In the genomic region with DNA sequence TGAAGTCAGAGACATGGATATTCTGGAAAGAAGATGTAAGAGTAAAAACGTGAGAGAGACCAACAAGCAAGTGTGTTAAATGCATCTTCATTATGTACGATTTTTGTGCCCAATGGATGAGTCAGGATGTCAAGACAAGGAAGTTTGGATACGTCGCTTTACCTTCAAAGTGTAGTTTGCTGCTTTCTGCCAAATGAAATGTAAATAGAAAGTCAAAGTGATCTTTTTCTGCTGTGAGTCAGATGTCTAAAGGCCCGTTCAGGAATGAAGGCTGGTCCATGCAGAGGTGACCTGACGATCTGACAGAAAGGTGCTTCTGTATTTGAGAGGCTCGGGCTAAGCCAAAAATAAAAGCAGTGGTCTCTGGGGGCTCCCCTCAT, we compare ENCODE assay signal across 27 cellular contexts.
DNase-seq lines count a peak whose midpoint lies in the region; ATAC-seq and TF ChIP-seq lines count a peak whose summit lies in the region.
"Had no signal": no experiment of that assay in that cellular context is flagged by ENCODE, and none has a peak within 500 bp of the region (broad histone marks: within the 10 kb centered on the region; RNA-seq: fewer than 3 reads in every experiment).

No MANE protein-coding gene starts in this region.

- no peak for TF ChIP-seq EP300 in esophagus muscularis mucosa (IDR thresholded peaks at IDR 0.05)

- no peak overlapping the region for H3K4me3 Mint-ChIP-seq in Caco-2 (ENCODE audit: unreplicated experiment)
- H3K4me3 Mint-ChIP-seq: activated T-cell treated with anti-CD3 and anti-CD28 coated beads, Interleukin-2, amount 50 U/mL, for 24 hours; CD8-positive, alpha-beta memory T cell; mesothelial cell of epicardium; natural killer cell treated with Interleukin-12 subunit alpha and Interleukin-12 subunit beta and Interleukin-15 and Interleukin-18, amount 100 ng/mL, for 72 hours; T-helper 2 cell treated with Interferon-gamma antibody and Interleukin-4, amounts not matched to agents 5 μg/mL and 100 μg/mL, for 36 hours; type B pancreatic cell had no signal

- no peak for TF ChIP-seq POLR2A in esophagus muscularis mucosa (IDR thresholded peaks at IDR 0.05; ENCODE audit: low read depth)

- H3K4me1 ChIP-seq in esophagus muscularis mucosa (peaks cover 4 to 23% (median 17%) of the 10 kb centered on the region in 4 donors), mucosa of descending colon (ENCODE audit: low read depth) (no peaks in the 10 kb centered on the region), Caco-2 (no peaks in the 10 kb centered on the region)
- H3K4me1 ChIP-seq: BE2C, pancreas, spleen had no signal

- ATAC-seq in mucosa of descending colon, result peak; percentile 35
- no peak for ATAC-seq in HG02885 (IDR thresholded peaks at IDR 0.05; ENCODE audit: poor library complexity, unreplicated experiment)
- ATAC-seq: natural killer cell treated with Interleukin-12 subunit alpha and Interleukin-12 subunit beta and Interleukin-15 and Interleukin-18, amount 100 ng/mL, for 72 hours; pancreas had no signal

- TF ChIP-seq CTCF in RWPE1 (conservative IDR thresholded peaks at IDR 0.05; ENCODE audit: low read depth), result no peak
- TF ChIP-seq CTCF in esophagus muscularis mucosa (IDR thresholded peaks at IDR 0.05), result no peak
- TF ChIP-seq CTCF in mucosa of descending colon (IDR thresholded peaks at IDR 0.05), result no peak
- no peak for TF ChIP-seq CTCF in Caco-2 (IDR thresholded peaks at IDR 0.05; ENCODE audit: insufficient read depth in 1 of 2, low read depth in 1 of 2, low read length in 1 of 2, severe bottlenecking in 1 of 2, unreplicated experiment in 1 of 2)

- POLR2A ChIA-PET in RWPE1 (lab: Yijun Ruan, JAX; ENCODE audit: low non-redundant PET), result no interaction called here
- POLR2A ChIA-PET in Caco-2 (lab: Charles Lee), result no interaction called here

- BruUV-seq in Caco-2 (replicated peaks; lab: Mats Ljungman, UMichigan), result no TSS peak

- H3K9me3 Mint-ChIP-seq in Caco-2 (ENCODE audit: unreplicated experiment), result no peaks in the 10 kb centered on the region
- H3K9me3 Mint-ChIP-seq: activated T-cell treated with anti-CD3 and anti-CD28 coated beads, Interleukin-2, amount 50 U/mL, for 24 hours; natural killer cell treated with Interleukin-12 subunit alpha and Interleukin-12 subunit beta and Interleukin-15 and Interleukin-18, amount 100 ng/mL, for 72 hours; T-helper 2 cell treated with Interferon-gamma antibody and Interleukin-4, amounts not matched to agents 5 μg/mL and 100 μg/mL, for 36 hours had no signal

- CTCF ChIA-PET in RWPE1 (lab: Yijun Ruan, JAX), result no interaction called here
- CTCF ChIA-PET in Caco-2 (lab: Charles Lee), result no interaction called here

- H3K4me1 Mint-ChIP-seq in Caco-2 (ENCODE audit: low read depth, unreplicated experiment), result no peaks in the 10 kb centered on the region
- H3K4me1 Mint-ChIP-seq: CD8-positive, alpha-beta memory T cell had no signal

- no peak overlapping the region for H3K4me3 ChIP-seq in esophagus muscularis mucosa
- no peak overlapping the region for H3K4me3 ChIP-seq in mucosa of descending colon
- H3K4me3 ChIP-seq in Caco-2 (ENCODE audit: low read depth, low read length), result no peak overlapping the region
- H3K4me3 ChIP-seq: dorsolateral prefrontal cortex, left ventricle myocardium inferior, pancreas, spleen had no signal

- H3K27ac ChIP-seq in RWPE1 (no peak overlapping the region), esophagus muscularis mucosa (replicated peaks in 1 of 4) (peak overlapping the region; percentile 40 to 73 (median 55))
- H3K27ac ChIP-seq: KMS-11, left ventricle myocardium inferior, pancreas, spleen had no signal

- DNase-seq in Daoy (ENCODE audit: low read depth) (peak; percentile 11), RWPE1 (ENCODE audit: low spot score) (peak; percentile 34), esophagus muscularis mucosa (ENCODE audit: extremely low spot score) (no peak), mucosa of descending colon (no peak), Caco-2 (no peak), NCI-H146 treated with DMSO at 0.1 percent for 48 hours (lab: John Stamatoyannopoulos, UW; ENCODE audit: unreplicated experiment) (no peak), NCI-H524 (lab: John Stamatoyannopoulos, UW) (no peak)
- DNase-seq: activated CD4-positive, alpha-beta T cell treated with anti-CD3 and anti-CD28 coated beads for 48 hours; activated gamma-delta T cell; activated T-cell treated with anti-CD3 and anti-CD28 coated beads, Interleukin-2, amount 50 U/mL, for 24 hours; BE2C; CD8-positive, alpha-beta memory T cell; cerebellar nuclear complex; DMS153; dorsolateral prefrontal cortex; foreskin melanocyte; left ventricle myocardium inferior; NCI-H1436; NCI-H446; pancreas; spleen had no signal

- no peaks in the 10 kb centered on the region for H3K36me3 Mint-ChIP-seq in Caco-2 (ENCODE audit: insufficient read depth, unreplicated experiment)
- H3K36me3 Mint-ChIP-seq: CD8-positive, alpha-beta memory T cell; mesothelial cell of epicardium; natural killer cell treated with Interleukin-12 subunit alpha and Interleukin-12 subunit beta and Interleukin-15 and Interleukin-18, amount 100 ng/mL, for 72 hours; type B pancreatic cell had no signal

- no peak overlapping the region for H3K27ac Mint-ChIP-seq in Caco-2 (ENCODE audit: unreplicated experiment)
- H3K27ac Mint-ChIP-seq: activated T-cell treated with anti-CD3 and anti-CD28 coated beads, Interleukin-2, amount 50 U/mL, for 24 hours; CD8-positive, alpha-beta memory T cell; mesothelial cell of epicardium; natural killer cell treated with Interleukin-12 subunit alpha and Interleukin-12 subunit beta and Interleukin-15 and Interleukin-18, amount 100 ng/mL, for 72 hours; T-helper 2 cell treated with Interferon-gamma antibody and Interleukin-4, amounts not matched to agents 5 μg/mL and 100 μg/mL, for 36 hours; type B pancreatic cell had no signal

- no peaks in the 10 kb centered on the region for H3K27me3 Mint-ChIP-seq in Caco-2 (ENCODE audit: insufficient read depth, unreplicated experiment)
- H3K27me3 Mint-ChIP-seq: activated T-cell treated with anti-CD3 and anti-CD28 coated beads, Interleukin-2, amount 50 U/mL, for 24 hours; type B pancreatic cell had no signal

- H3K9me3 ChIP-seq in esophagus muscularis mucosa (no peaks in the 10 kb centered on the region), mucosa of descending colon (no peaks in the 10 kb centered on the region), Caco-2 (no peaks in the 10 kb centered on the region)
- H3K9me3 ChIP-seq: BE2C, left ventricle myocardium inferior, pancreas, spleen had no signal

- 40% methylated on average over 7 of the region's 7 CpGs for WGBS in esophagus muscularis mucosa

- H3K27me3 ChIP-seq in esophagus muscularis mucosa (no peaks in the 10 kb centered on the region), Caco-2 (replicated peaks; ENCODE audit: control insufficient read depth, insufficient read depth, low read length) (no peaks in the 10 kb centered on the region)
- H3K27me3 ChIP-seq: BE2C, dorsolateral prefrontal cortex, pancreas, spleen had no signal

- H3K36me3 ChIP-seq in esophagus muscularis mucosa (no peaks in the 10 kb centered on the region), mucosa of descending colon (ENCODE audit: low read depth) (no peaks in the 10 kb centered on the region), Caco-2 (ENCODE audit: control insufficient read depth, insufficient read depth, low read length) (no peaks in the 10 kb centered on the region)
- H3K36me3 ChIP-seq: BE2C, left ventricle myocardium inferior, pancreas, spleen had no signal

- intact Hi-C loops in esophagus muscularis mucosa (cut with DNase I) (no loop called here), mucosa of descending colon (cut with DNase I, micrococcal nuclease) (no loop called here), Caco-2 (cut with micrococcal nuclease; ENCODE audit: unreplicated experiment) (no loop called here)

Comparison
In these comparisons a context has a peak if more than half of its experiments do, and no peak if none do; other contexts are left out.
1. DNase-seq: peak in Daoy (single experiment) and RWPE1 (single experiment); none in esophagus muscularis mucosa (single experiment), mucosa of descending colon (0 of 3), Caco-2 (0 of 2), NCI-H146 treated with DMSO at 0.1 percent for 48 hours (single experiment) and NCI-H524 (0 of 2).